In the genomic region with DNA sequence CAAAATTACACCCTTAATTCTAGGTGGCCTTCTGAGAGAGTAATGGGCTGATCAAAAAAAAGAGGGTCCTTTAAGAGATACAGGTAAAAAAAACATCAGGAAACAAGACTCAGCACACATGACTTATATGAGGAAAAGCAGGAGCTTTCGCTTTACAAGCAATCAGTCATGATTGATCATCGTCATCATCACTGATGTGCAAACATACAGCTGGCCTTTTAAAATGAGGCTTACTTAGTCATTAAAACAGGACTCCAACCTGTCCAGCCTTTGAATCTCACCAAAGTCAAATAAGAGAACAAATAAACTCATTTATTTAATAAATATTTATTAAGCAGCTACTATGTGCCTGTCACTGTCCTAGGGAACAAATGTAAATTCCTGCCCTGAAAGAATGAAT, we compare ENCODE assay signal across 24 cellular contexts.
DNase-seq lines count a peak whose midpoint lies in the region; ATAC-seq, FAIRE-seq and TF ChIP-seq lines count a peak whose summit lies in the region.
"Had no signal": no experiment of that assay in that cellular context is flagged by ENCODE, and none has a peak within 500 bp of the region (broad histone marks: within the 10 kb centered on the region; RNA-seq: fewer than 3 reads in every experiment).

No MANE protein-coding gene starts in this region.

- no peaks in the 10 kb centered on the region for H3K9me2 ChIP-seq in PC-3 (replicated peaks; ENCODE audit: low read length)

- POLR2A ChIA-PET in HepG2 (lab: Yijun Ruan, JAX) = no interaction called here
- POLR2A ChIA-PET in PC-3 (lab: Charles Lee; ENCODE audit: unreplicated experiment) = interaction anchor here (1.1 kb wide), 1 partner anchor 44 kb away, joined by 4 read pairs; no protein-coding TSS in a partner anchor

- BruUV-seq in HepG2 (replicated peaks; lab: Mats Ljungman, UMichigan) (no TSS peak), PC-3 (replicated peaks; lab: Mats Ljungman, UMichigan) (no TSS peak)

- no peak for TF ChIP-seq CTCF in HepG2 (CRISPR knock-in tag; IDR thresholded peaks at IDR 0.05)
- no peak for TF ChIP-seq CTCF in right lobe of liver (IDR thresholded peaks at IDR 0.05)
- no peak for TF ChIP-seq CTCF in PC-3 (conservative IDR thresholded peaks at IDR 0.05; ENCODE audit: low read depth, low read length)
- TF ChIP-seq CTCF in bronchial epithelial cell (IDR thresholded peaks at IDR 0.05; ENCODE audit: insufficient read depth, low read length, severe bottlenecking) = no peak

- H3K9me3 ChIP-seq in HepG2 (ENCODE audit: low read length) = no peaks in the 10 kb centered on the region
- no peaks in the 10 kb centered on the region for H3K9me3 ChIP-seq in right lobe of liver
- H3K9me3 ChIP-seq in PC-3 (ENCODE audit: low read length) = no peaks in the 10 kb centered on the region
- H3K9me3 ChIP-seq: BE2C, BLaER1 had no signal

- TF ChIP-seq POLR2A in HepG2 (IDR thresholded peaks at IDR 0.05; ENCODE audit: insufficient read depth in 1 of 2, low read depth in 2 of 2, low read length in 2 of 2) (no peak), right lobe of liver (IDR thresholded peaks at IDR 0.05) (no peak)

- no peak overlapping the region for H2AFZ ChIP-seq in HepG2 (ENCODE audit: low read length)
- H2AFZ ChIP-seq in PC-3 (ENCODE audit: low read length) = no peak overlapping the region

- H3F3A ChIP-seq in PC-3 (ENCODE audit: low read length, unreplicated experiment) = no peaks in the 10 kb centered on the region

- no peak for TF ChIP-seq RAD21 in HepG2 (CRISPR knock-in tag; IDR thresholded peaks at IDR 0.05)

- CTCF ChIA-PET in HepG2 (lab: Yijun Ruan, JAX; ENCODE audit: low intra/inter-chr PET ratio, low total read pairs) = no interaction called here
- CTCF ChIA-PET in PC-3 (lab: Charles Lee) = interaction anchor here (0.7 to 1.0 kb wide), 2 partner anchors 108 to 239 kb away, joined by 3 read pairs; no protein-coding TSS in a partner anchor

- TF ChIP-seq EP300 in HepG2 (IDR thresholded peaks at IDR 0.05; ENCODE audit: low read depth in 2 of 2, low read length in 2 of 2) = no peak
- TF ChIP-seq EP300 in HepG2 (CRISPR knock-in tag; IDR thresholded peaks at IDR 0.05; ENCODE audit: borderline replicate concordance) = no peak

- H3K4me3 ChIP-seq in HepG2 (replicated peaks in 1 of 3; ENCODE audit: insufficient read depth in 1 of 3, low read depth in 2 of 3, low read length in 3 of 3) (no peak overlapping the region), right lobe of liver (no peak overlapping the region), PC-3 (ENCODE audit: low read length) (no peak overlapping the region), bronchial epithelial cell (ENCODE audit: low read depth, low read length) (no peak overlapping the region)
- H3K4me3 ChIP-seq: BLaER1 had no signal

- H3K79me2 ChIP-seq in HepG2 (ENCODE audit: insufficient read depth, low read length) = no peaks in the 10 kb centered on the region
- no peaks in the 10 kb centered on the region for H3K79me2 ChIP-seq in PC-3 (ENCODE audit: low read length)

- H3K36me3 ChIP-seq in HepG2 (replicated peaks in 1 of 2; ENCODE audit: control insufficient read depth in 1 of 2, insufficient read depth in 2 of 2, low read length in 2 of 2) = no peaks in the 10 kb centered on the region
- no peaks in the 10 kb centered on the region for H3K36me3 ChIP-seq in right lobe of liver
- H3K36me3 ChIP-seq in PC-3 (ENCODE audit: low read depth, low read length) = no peaks in the 10 kb centered on the region
- no peaks in the 10 kb centered on the region for H3K36me3 ChIP-seq in bronchial epithelial cell (ENCODE audit: control insufficient read depth, insufficient read depth, low read length)
- H3K36me3 ChIP-seq: BE2C, BLaER1 had no signal

- no peak overlapping the region for H3K4me2 ChIP-seq in HepG2 (ENCODE audit: low read depth, low read length)
- peak overlapping the region; percentile 35 for H3K4me2 ChIP-seq in PC-3 (ENCODE audit: low read length)
- H3K4me2 ChIP-seq: BLaER1 had no signal

- H3K9ac ChIP-seq in HepG2 (ENCODE audit: insufficient read depth, low read depth, low read length) = no peak overlapping the region
- H3K9ac ChIP-seq in PC-3 (ENCODE audit: low read length) = peak overlapping the region; percentile 35
- H3K9ac ChIP-seq: BLaER1 had no signal

- H3K27me3 ChIP-seq in HepG2 (ENCODE audit: control insufficient read depth in 1 of 2, insufficient read depth in 2 of 2, low read length in 2 of 2) (peaks cover 1 to 8% of the 10 kb centered on the region in 2 experiments; a peak in 3 of 5 replicates), right lobe of liver (no peaks in the 10 kb centered on the region), PC-3 (ENCODE audit: low read length) (no peaks in the 10 kb centered on the region), bronchial epithelial cell (ENCODE audit: control insufficient read depth, insufficient read depth, low read length) (no peaks in the 10 kb centered on the region)
- H3K27me3 ChIP-seq: BLaER1 had no signal

- H3K4me1 ChIP-seq in HepG2 (ENCODE audit: insufficient read depth, low read length) (no peaks in the 10 kb centered on the region), right lobe of liver (no peaks in the 10 kb centered on the region), PC-3 (ENCODE audit: insufficient read depth, low read length) (peaks cover 42% of the 10 kb centered on the region)
- H3K4me1 ChIP-seq: BE2C, BLaER1 had no signal

- FAIRE-seq in HepG2 (lab: Jason Lieb, UNC) = no peak
- no peak for FAIRE-seq in bronchial epithelial cell (lab: Jason Lieb, UNC)
- FAIRE-seq: A204.1, G401.6, GM12891, GM18507 had no signal

- no peak for ATAC-seq in HepG2
- no peak for ATAC-seq in right lobe of liver
- peak; percentile 78 for ATAC-seq in PC-3
- ATAC-seq in GM18502 (IDR thresholded peaks at IDR 0.05; ENCODE audit: poor library complexity, unreplicated experiment) = no peak

- no peak overlapping the region for H3K27ac ChIP-seq in HepG2 (ENCODE audit: extremely low read length, insufficient read depth, low read length)
- H3K27ac ChIP-seq in right lobe of liver = no peak overlapping the region
- peak overlapping the region; percentile 78 for H3K27ac ChIP-seq in PC-3 (ENCODE audit: low read length)
- H3K27ac ChIP-seq: BLaER1 had no signal

- WGBS in HepG2 (ENCODE audit: low lambda C conversion rate) = 15% methylated on average over 2 of the region's 2 CpGs
- WGBS in right lobe of liver (ENCODE audit: insufficient coverage, low coverage, low lambda C conversion rate, missing lambda C conversion rate) = 55% methylated on average over 2 of the region's 2 CpGs

- H4K20me1 ChIP-seq in HepG2 (ENCODE audit: insufficient read depth, low read length) (no peaks in the 10 kb centered on the region), PC-3 (ENCODE audit: low read length) (no peaks in the 10 kb centered on the region)
- H4K20me1 ChIP-seq: BLaER1 had no signal

- intact Hi-C loops in HepG2 (cut with micrococcal nuclease; ENCODE audit: unreplicated experiment) = no loop called here
- intact Hi-C loops in right lobe of liver (cut with DNase I) = no loop called here
- intact Hi-C loops in PC-3 (cut with micrococcal nuclease) = loop anchor here (2.0 to 5.0 kb wide), 2 partner anchors 40 to 102 kb away; no protein-coding TSS in a partner anchor

- DNase-seq in HepG2 (ENCODE audit: low spot score) (no peak), right lobe of liver (no peak), PC-3 (peak; percentile 91), bronchial epithelial cell (ENCODE audit: low read depth) (peak; percentile 18), NOMO-1 treated with DMSO at 0.1 percent for 48 hours (lab: John Stamatoyannopoulos, UW; ENCODE audit: unreplicated experiment) (no peak)
- DNase-seq: 8988T; ACHN; BE2C; CD4-positive, alpha-beta memory T cell; CD4-positive, CD25-positive, alpha-beta regulatory T cell; CD8-positive, alpha-beta memory T cell; COR-L47; DMS 273 treated with DMSO at 0.1 percent for 48 hours; DMS153; DMS79; DND-41; EL; GF-D8 had no signal

- in situ Hi-C loops in HepG2 (cut with HindIII; ENCODE audit: extremely low pct_ligation_motif_present, low pct_unique_long_range_greater_than_20kb) = no loop called here

TF ChIP-seq in HepG2, 621 proteins besides CTCF, POLR2A, EP300 and RAD21:
- TF ChIP-seq CREB1 (IDR thresholded peaks at IDR 0.05) (peak; percentile 15; the same call in 1 of the 2 replicates), CREB1 (CRISPR knock-in tag; IDR thresholded peaks at IDR 0.05) (no peak), HHEX (CRISPR knock-in tag; IDR thresholded peaks at IDR 0.05) (no peak)

Comparison
In these comparisons a context has a peak if more than half of its experiments do, and no peak if none do; other contexts are left out.
1. DNase-seq: peak in PC-3 (single experiment) and bronchial epithelial cell (single experiment); none in HepG2 (single experiment), right lobe of liver (0 of 3) and NOMO-1 treated with DMSO at 0.1 percent for 48 hours (single experiment).